Comparison of ENCODE assay signal across 8 cellular contexts in the genomic region with DNA sequence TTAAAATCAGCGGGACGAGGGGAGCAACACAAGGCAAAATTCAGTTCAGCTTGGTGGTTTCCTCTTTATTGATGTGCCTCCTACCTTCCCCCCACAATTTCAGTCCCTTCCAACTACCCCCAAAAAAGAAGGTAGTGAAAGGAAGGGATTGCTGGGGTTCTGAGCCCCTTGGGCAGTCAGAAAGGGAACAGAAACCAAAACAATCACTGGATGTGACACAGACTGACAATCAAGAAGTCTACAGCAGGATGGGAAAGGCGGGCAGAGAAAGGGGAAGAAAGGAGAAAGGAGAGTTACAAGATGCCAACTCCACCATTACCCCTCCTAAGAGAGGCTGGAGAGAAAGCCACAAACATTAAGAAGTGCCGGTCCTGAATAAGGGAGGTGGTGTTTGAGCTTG.
A peak's percentile ranks its signal among the peaks of the same experiment; 100 is the strongest.
DNase-seq lines count a peak whose midpoint lies in the region; ATAC-seq and TF ChIP-seq lines count a peak whose summit lies in the region.

No MANE protein-coding gene starts in this region.

- TF ChIP-seq CTCF in NB4 (IDR thresholded peaks at IDR 0.05; ENCODE audit: low read depth, low read length) = no peak
- TF ChIP-seq CTCF in choroid plexus epithelial cell (conservative IDR thresholded peaks at IDR 0.05; ENCODE audit: low read depth, low read length) = no peak
- no peak for TF ChIP-seq CTCF in nephron progenitor cell (IDR thresholded peaks at IDR 0.05)
- TF ChIP-seq CTCF in GM10248 (IDR thresholded peaks at IDR 0.05; ENCODE audit: control extremely low read depth, extremely low read depth, low read depth, missing control alignments) = no peak

- peak overlapping the region; percentile 100 for H3K27ac Mint-ChIP-seq in nephron progenitor cell

- peaks cover 43% of the 10 kb centered on the region for H3K36me3 Mint-ChIP-seq in nephron progenitor cell (ENCODE audit: low read depth)

- peak overlapping the region; percentile 84 for H3K4me3 ChIP-seq in NB4 (ENCODE audit: low read depth, low read length)
- peak overlapping the region; percentile 93 for H3K4me3 ChIP-seq in choroid plexus epithelial cell (ENCODE audit: low read depth, low read length)

- POLR2A ChIA-PET in GM10248 (lab: Yijun Ruan, JAX) = no interaction called here

- no peaks in the 10 kb centered on the region for H3K9me3 Mint-ChIP-seq in nephron progenitor cell

- H3K27me3 Mint-ChIP-seq in nephron progenitor cell (ENCODE audit: low read depth, poor library complexity) = no peaks in the 10 kb centered on the region

- DNase-seq in CD1c-positive myeloid dendritic cell (ENCODE audit: extremely low spot score) (peak; percentile 69), NB4 (ENCODE audit: low read depth) (no peak), choroid plexus epithelial cell (ENCODE audit: low read depth) (no peak), nephron progenitor cell (no peak), GM10248 (ENCODE audit: extremely low spot score) (no peak)
- no peak for DNase-seq in stimulated activated CD4-positive, alpha-beta T cell treated with anti-CD3 and anti-CD28 coated beads, Interleukin-1b, Interleukin-23, amount 100 ng/mL, for 48 hours

- TF ChIP-seq POLR2A in NB4 (IDR thresholded peaks at IDR 0.05; ENCODE audit: extremely low read depth, insufficient read length) = no peak

- CTCF ChIA-PET in GM10248 (lab: Yijun Ruan, JAX) = interaction anchor here (1.3 to 1.8 kb wide), 3 partner anchors 11 to 63 kb away, joined by 3 to 6 read pairs (median 3); a partner anchor contains a TSS

- peak overlapping the region; percentile 98 for H3K4me3 Mint-ChIP-seq in nephron progenitor cell

- peaks cover 55% of the 10 kb centered on the region for H3K4me1 Mint-ChIP-seq in nephron progenitor cell

- no peak for ATAC-seq in GM18907 (IDR thresholded peaks at IDR 0.05; ENCODE audit: unreplicated experiment)
- ATAC-seq in GM21515 (IDR thresholded peaks at IDR 0.05; ENCODE audit: unreplicated experiment) = no peak
